ENCODE assay signal across 1 cellular context in the genomic region with DNA sequence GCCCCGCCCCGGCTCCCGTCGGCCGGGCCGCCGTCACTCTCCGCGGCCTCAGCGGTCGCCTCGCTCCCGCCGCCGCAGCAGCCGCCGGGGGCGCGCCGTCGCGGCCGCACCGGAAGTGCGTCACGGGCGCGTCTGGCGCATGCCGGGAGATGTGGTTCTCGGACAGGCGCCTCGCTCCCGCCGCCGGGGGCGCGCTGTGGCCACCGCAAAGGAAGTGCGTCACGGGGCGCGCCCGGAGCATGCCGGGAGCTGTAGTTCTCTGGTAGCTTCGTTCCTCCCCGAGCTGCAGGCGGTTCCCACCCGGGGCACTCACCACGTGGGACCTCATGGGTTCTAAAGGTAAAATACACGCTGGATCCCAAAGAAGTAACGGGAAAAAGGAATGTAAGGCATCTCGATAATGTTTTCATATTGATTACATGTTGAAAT.
TF ChIP-seq lines count a peak whose summit lies in the region.

Gene UBAC1 (minus strand): TSS at position 97 of the 429 bp plus-strand sequence. CDS start 211 bp downstream, outside the sequence.

TF ChIP-seq in HepG2, 621 proteins besides CTCF, POLR2A, EP300 and RAD21 (continued from another document and continues in another):
- TF ChIP-seq ZBTB3 (CRISPR knock-in tag; IDR thresholded peaks at IDR 0.05; ENCODE audit: borderline replicate concordance, low read depth) (no peak), ZFY (CRISPR knock-in tag; IDR thresholded peaks at IDR 0.05) (peak; percentile 42; the same call in 1 of the 2 replicates), MAF1 (CRISPR knock-in tag; IDR thresholded peaks at IDR 0.05; ENCODE audit: borderline replicate concordance) (peak; percentile 30; the same call in 1 of the 2 replicates), MAFG (CRISPR knock-in tag; IDR thresholded peaks at IDR 0.05) (no peak), ZNF563 (CRISPR knock-in tag; IDR thresholded peaks at IDR 0.05) (peak; percentile 12; the same call in 1 of the 2 replicates), ZFP37 (CRISPR knock-in tag; IDR thresholded peaks at IDR 0.05; ENCODE audit: borderline replicate concordance) (no peak), SP140L (CRISPR knock-in tag; IDR thresholded peaks at IDR 0.05; ENCODE audit: borderline replicate concordance) (no peak), XRCC5 (optimal IDR thresholded peaks at IDR 0.05; ENCODE audit: low read length) (peak; percentile 49), ZNF770 (CRISPR knock-in tag; IDR thresholded peaks at IDR 0.05) (no peak), ZNF296 (CRISPR knock-in tag; conservative IDR thresholded peaks at IDR 0.05) (no peak), KAT8 (CRISPR knock-in tag; IDR thresholded peaks at IDR 0.05) (peak; percentile 43; the same call in 1 of the 2 replicates), ZNF605 (CRISPR knock-in tag; IDR thresholded peaks at IDR 0.05) (0 out of 2 replicates have a peak, but pooled peaks have one; percentile 47), CBFB (CRISPR knock-in tag; IDR thresholded peaks at IDR 0.05) (peak; percentile 87), HNF4G (IDR thresholded peaks at IDR 0.05; ENCODE audit: borderline replicate concordance, low read depth, low read length) (no peak), HNF4G (CRISPR knock-in tag; IDR thresholded peaks at IDR 0.05; ENCODE audit: borderline replicate concordance, low read depth) (no peak), ZNF451 (CRISPR knock-in tag; IDR thresholded peaks at IDR 0.05) (0 out of 2 replicates have a peak, but pooled peaks have one; percentile 16), ZFP41 (CRISPR knock-in tag; IDR thresholded peaks at IDR 0.05; ENCODE audit: borderline replicate concordance) (no peak), KDM2A (CRISPR knock-in tag; IDR thresholded peaks at IDR 0.05; ENCODE audit: borderline replicate concordance, low read depth) (no peak; the same call in 1 of the 2 replicates), MED1 (CRISPR knock-in tag; IDR thresholded peaks at IDR 0.05) (0 out of 2 replicates have a peak, but pooled peaks have one; percentile 20), SP4 (CRISPR knock-in tag; IDR thresholded peaks at IDR 0.05) (0 out of 2 replicates have a peak, but pooled peaks have one; percentile 10), ZNF317 (CRISPR knock-in tag; IDR thresholded peaks at IDR 0.05) (no peak), SIN3A (IDR thresholded peaks at IDR 0.05; ENCODE audit: borderline replicate concordance, low read depth, low read length) (no peak), SMYD3 (CRISPR knock-in tag; IDR thresholded peaks at IDR 0.05) (no peak), PHF21A (CRISPR knock-in tag; IDR thresholded peaks at IDR 0.05) (no peak), DNMT3B (CRISPR knock-in tag; conservative IDR thresholded peaks at IDR 0.05) (no peak), YEATS2 (CRISPR knock-in tag; IDR thresholded peaks at IDR 0.05; ENCODE audit: borderline replicate concordance) (0 out of 2 replicates have a peak, but pooled peaks have one; percentile 3), FOXO1 (CRISPR knock-in tag; IDR thresholded peaks at IDR 0.05) (0 out of 2 replicates have a peak, but pooled peaks have one; percentile 9), ZNF790 (CRISPR knock-in tag; IDR thresholded peaks at IDR 0.05; ENCODE audit: borderline replicate concordance) (no peak), ZNF766 (CRISPR knock-in tag; IDR thresholded peaks at IDR 0.05; ENCODE audit: borderline replicate concordance) (0 out of 2 replicates have a peak, but pooled peaks have one; percentile 41), ZNF430 (CRISPR knock-in tag; IDR thresholded peaks at IDR 0.05) (no peak; the same call in 1 of the 2 replicates)
- TF ChIP-seq, protein P1, sequence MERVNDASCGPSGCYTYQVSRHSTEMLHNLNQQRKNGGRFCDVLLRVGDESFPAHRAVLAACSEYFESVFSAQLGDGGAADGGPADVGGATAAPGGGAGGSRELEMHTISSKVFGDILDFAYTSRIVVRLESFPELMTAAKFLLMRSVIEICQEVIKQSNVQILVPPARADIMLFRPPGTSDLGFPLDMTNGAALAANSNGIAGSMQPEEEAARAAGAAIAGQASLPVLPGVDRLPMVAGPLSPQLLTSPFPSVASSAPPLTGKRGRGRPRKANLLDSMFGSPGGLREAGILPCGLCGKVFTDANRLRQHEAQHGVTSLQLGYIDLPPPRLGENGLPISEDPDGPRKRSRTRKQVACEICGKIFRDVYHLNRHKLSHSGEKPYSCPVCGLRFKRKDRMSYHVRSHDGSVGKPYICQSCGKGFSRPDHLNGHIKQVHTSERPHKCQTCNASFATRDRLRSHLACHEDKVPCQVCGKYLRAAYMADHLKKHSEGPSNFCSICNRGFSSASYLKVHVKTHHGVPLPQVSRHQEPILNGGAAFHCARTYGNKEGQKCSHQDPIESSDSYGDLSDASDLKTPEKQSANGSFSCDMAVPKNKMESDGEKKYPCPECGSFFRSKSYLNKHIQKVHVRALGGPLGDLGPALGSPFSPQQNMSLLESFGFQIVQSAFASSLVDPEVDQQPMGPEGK (CRISPR knock-in tag; IDR thresholded peaks at IDR 0.05): no peak
- TF ChIP-seq, protein P2, sequence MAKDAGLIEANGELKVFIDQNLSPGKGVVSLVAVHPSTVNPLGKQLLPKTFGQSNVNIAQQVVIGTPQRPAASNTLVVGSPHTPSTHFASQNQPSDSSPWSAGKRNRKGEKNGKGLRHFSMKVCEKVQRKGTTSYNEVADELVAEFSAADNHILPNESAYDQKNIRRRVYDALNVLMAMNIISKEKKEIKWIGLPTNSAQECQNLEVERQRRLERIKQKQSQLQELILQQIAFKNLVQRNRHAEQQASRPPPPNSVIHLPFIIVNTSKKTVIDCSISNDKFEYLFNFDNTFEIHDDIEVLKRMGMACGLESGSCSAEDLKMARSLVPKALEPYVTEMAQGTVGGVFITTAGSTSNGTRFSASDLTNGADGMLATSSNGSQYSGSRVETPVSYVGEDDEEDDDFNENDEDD (CRISPR knock-in tag; IDR thresholded peaks at IDR 0.05; ENCODE audit: borderline replicate concordance): peak; percentile 76; the same call in 1 of the 2 replicates
- TF ChIP-seq, protein P3, sequence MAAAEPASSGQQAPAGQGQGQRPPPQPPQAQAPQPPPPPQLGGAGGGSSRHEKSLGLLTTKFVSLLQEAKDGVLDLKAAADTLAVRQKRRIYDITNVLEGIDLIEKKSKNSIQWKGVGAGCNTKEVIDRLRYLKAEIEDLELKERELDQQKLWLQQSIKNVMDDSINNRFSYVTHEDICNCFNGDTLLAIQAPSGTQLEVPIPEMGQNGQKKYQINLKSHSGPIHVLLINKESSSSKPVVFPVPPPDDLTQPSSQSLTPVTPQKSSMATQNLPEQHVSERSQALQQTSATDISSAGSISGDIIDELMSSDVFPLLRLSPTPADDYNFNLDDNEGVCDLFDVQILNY (CRISPR knock-in tag; conservative IDR thresholded peaks at IDR 0.05): peak; percentile 28; the same call in 1 of the 2 replicates
- TF ChIP-seq, protein P4, sequence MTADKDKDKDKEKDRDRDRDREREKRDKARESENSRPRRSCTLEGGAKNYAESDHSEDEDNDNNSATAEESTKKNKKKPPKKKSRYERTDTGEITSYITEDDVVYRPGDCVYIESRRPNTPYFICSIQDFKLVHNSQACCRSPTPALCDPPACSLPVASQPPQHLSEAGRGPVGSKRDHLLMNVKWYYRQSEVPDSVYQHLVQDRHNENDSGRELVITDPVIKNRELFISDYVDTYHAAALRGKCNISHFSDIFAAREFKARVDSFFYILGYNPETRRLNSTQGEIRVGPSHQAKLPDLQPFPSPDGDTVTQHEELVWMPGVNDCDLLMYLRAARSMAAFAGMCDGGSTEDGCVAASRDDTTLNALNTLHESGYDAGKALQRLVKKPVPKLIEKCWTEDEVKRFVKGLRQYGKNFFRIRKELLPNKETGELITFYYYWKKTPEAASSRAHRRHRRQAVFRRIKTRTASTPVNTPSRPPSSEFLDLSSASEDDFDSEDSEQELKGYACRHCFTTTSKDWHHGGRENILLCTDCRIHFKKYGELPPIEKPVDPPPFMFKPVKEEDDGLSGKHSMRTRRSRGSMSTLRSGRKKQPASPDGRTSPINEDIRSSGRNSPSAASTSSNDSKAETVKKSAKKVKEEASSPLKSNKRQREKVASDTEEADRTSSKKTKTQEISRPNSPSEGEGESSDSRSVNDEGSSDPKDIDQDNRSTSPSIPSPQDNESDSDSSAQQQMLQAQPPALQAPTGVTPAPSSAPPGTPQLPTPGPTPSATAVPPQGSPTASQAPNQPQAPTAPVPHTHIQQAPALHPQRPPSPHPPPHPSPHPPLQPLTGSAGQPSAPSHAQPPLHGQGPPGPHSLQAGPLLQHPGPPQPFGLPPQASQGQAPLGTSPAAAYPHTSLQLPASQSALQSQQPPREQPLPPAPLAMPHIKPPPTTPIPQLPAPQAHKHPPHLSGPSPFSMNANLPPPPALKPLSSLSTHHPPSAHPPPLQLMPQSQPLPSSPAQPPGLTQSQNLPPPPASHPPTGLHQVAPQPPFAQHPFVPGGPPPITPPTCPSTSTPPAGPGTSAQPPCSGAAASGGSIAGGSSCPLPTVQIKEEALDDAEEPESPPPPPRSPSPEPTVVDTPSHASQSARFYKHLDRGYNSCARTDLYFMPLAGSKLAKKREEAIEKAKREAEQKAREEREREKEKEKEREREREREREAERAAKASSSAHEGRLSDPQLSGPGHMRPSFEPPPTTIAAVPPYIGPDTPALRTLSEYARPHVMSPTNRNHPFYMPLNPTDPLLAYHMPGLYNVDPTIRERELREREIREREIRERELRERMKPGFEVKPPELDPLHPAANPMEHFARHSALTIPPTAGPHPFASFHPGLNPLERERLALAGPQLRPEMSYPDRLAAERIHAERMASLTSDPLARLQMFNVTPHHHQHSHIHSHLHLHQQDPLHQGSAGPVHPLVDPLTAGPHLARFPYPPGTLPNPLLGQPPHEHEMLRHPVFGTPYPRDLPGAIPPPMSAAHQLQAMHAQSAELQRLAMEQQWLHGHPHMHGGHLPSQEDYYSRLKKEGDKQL (CRISPR knock-in tag; IDR thresholded peaks at IDR 0.05; ENCODE audit: low read depth): no peak
- TF ChIP-seq, protein P5, sequence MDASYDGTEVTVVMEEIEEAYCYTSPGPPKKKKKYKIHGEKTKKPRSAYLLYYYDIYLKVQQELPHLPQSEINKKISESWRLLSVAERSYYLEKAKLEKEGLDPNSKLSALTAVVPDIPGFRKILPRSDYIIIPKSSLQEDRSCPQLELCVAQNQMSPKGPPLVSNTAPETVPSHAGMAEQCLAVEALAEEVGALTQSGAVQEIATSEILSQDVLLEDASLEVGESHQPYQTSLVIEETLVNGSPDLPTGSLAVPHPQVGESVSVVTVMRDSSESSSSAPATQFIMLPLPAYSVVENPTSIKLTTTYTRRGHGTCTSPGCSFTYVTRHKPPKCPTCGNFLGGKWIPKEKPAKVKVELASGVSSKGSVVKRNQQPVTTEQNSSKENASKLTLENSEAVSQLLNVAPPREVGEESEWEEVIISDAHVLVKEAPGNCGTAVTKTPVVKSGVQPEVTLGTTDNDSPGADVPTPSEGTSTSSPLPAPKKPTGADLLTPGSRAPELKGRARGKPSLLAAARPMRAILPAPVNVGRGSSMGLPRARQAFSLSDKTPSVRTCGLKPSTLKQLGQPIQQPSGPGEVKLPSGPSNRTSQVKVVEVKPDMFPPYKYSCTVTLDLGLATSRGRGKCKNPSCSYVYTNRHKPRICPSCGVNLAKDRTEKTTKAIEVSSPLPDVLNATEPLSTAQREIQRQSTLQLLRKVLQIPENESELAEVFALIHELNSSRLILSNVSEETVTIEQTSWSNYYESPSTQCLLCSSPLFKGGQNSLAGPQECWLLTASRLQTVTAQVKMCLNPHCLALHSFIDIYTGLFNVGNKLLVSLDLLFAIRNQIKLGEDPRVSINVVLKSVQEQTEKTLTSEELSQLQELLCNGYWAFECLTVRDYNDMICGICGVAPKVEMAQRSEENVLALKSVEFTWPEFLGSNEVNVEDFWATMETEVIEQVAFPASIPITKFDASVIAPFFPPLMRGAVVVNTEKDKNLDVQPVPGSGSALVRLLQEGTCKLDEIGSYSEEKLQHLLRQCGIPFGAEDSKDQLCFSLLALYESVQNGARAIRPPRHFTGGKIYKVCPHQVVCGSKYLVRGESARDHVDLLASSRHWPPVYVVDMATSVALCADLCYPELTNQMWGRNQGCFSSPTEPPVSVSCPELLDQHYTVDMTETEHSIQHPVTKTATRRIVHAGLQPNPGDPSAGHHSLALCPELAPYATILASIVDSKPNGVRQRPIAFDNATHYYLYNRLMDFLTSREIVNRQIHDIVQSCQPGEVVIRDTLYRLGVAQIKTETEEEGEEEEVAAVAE (CRISPR knock-in tag; IDR thresholded peaks at IDR 0.05; ENCODE audit: borderline replicate concordance): peak; percentile 28; the same call in 1 of the 2 replicates
- TF ChIP-seq, protein P6, sequence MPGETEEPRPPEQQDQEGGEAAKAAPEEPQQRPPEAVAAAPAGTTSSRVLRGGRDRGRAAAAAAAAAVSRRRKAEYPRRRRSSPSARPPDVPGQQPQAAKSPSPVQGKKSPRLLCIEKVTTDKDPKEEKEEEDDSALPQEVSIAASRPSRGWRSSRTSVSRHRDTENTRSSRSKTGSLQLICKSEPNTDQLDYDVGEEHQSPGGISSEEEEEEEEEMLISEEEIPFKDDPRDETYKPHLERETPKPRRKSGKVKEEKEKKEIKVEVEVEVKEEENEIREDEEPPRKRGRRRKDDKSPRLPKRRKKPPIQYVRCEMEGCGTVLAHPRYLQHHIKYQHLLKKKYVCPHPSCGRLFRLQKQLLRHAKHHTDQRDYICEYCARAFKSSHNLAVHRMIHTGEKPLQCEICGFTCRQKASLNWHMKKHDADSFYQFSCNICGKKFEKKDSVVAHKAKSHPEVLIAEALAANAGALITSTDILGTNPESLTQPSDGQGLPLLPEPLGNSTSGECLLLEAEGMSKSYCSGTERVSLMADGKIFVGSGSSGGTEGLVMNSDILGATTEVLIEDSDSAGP (CRISPR knock-in tag; IDR thresholded peaks at IDR 0.05; ENCODE audit: borderline replicate concordance): no peak
